ENCODE assay signal across 8 cellular contexts in the genomic region with DNA sequence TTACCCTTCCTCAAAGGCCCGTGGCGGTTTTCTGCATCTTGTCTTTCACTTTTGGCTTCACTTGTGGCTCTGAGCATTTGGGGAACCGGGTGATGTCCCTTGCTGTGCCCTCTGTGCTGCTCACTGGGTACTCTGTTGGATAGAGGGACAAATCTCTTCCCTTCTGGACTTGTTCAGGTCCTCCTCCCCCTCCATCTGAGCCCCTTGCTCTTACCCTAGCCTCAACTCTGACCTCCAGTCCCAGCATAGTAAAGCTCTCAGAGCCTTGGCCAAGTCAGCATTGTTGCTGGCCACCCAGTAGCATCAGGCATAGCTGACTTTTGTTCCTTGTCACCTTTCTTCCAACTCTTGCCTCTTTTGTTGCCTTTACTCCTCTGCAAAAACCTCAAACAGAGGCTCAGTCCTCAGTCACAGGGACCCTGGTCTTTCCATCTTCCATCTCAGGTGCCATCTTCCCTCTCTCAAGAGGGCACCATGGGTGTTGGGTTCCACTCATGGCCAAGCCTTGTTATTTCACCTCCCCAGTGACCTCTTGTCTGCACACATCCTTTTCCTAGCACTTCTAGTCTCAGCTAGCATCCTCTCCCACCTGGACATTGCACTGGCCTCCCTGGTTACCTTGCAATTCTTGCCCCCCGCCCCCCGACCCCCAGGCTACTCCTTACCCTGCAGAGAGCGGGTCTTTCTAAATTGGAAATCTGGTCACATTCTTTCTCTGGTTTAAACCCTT. TPM values are rescaled to one million over a fixed set of nuclear protein-coding genes. Genes with fewer than 3 reads are reported as not detected.
A peak's percentile ranks its signal among the peaks of the same experiment; 100 is the strongest.
DNase-seq lines count a peak whose midpoint lies in the region; ATAC-seq and TF ChIP-seq lines count a peak whose summit lies in the region.

No MANE protein-coding gene starts in this region.

- peak; percentile 51 for ATAC-seq in GM21717 (IDR thresholded peaks at IDR 0.05; ENCODE audit: unreplicated experiment)
- no peak for ATAC-seq in HG03457 (IDR thresholded peaks at IDR 0.05; ENCODE audit: unreplicated experiment)

- peak overlapping the region; percentile 97 to 99 (median 98) for H3K27ac ChIP-seq in spleen

- H3K4me3 ChIP-seq in GM12865 (ENCODE audit: low read depth, low read length) (peak overlapping the region; percentile 88), spleen (peak overlapping the region; percentile 72 to 98 (median 96))

- peak; percentile 93 for DNase-seq in GM12865 (ENCODE audit: low read depth)
- DNase-seq in NCI-H460 (ENCODE audit: extremely low read depth, low read depth): peak; percentile 40
- DNase-seq in activated naive CD4-positive, alpha-beta T cell treated with Interleukin-2 at 50 U/mL for 16 hours: peak; percentile 79
- peak; percentile 24 to 28 for DNase-seq in hippocampal formation (lab: John Stamatoyannopoulos, UW)
- peak; percentile 60 for DNase-seq in spleen
- DNase-seq in SHP77 treated with DMSO at 0.1 percent for 48 hours (lab: John Stamatoyannopoulos, UW): no peak

- peaks cover 11 to 69% (median 42%) of the 10 kb centered on the region in 6 donors for H3K4me1 ChIP-seq in spleen

- peaks cover 0 to 63% (median 28%) of the 10 kb centered on the region in 6 donors for H3K36me3 ChIP-seq in spleen

- no peaks in the 10 kb centered on the region for H3K27me3 ChIP-seq in spleen (replicated peaks in 1 of 7)

- TF ChIP-seq CTCF in GM12865 (IDR thresholded peaks at IDR 0.05; ENCODE audit: insufficient read depth, low read depth, low read length, missing control alignments) (no peak), spleen (IDR thresholded peaks at IDR 0.05 in 8 of 11, conservative IDR thresholded peaks at IDR 0.05 in 3 of 11) (no peak)

- intact Hi-C loops in spleen (cut with DNase I; ENCODE audit: low total_unique reads): loop anchor here (10.0 kb wide), 1 partner anchor 92 kb away; the partner anchor contains the start of genes CENPT, NUTF2 and THAP11

- no peak for TF ChIP-seq POLR2A in spleen (IDR thresholded peaks at IDR 0.05)

- H3K9me3 ChIP-seq in spleen: no peaks in the 10 kb centered on the region

- 46 to 50% (median 47%) methylated on average over 6 of the region's 6 CpGs for WGBS in spleen, 5 donors

RNA-seq across cellular contexts. Expression of gene PSMB10, which starts 0.4 kb away (rescaled TPM):
- total RNA-seq in NCI-H460 (2014; rRNA removed; shearing (Covaris generic)): 28.7 and 34.9 TPM in 2 replicates
- 62.4 and 91.5 TPM in 2 replicates for polyA plus RNA-seq in NCI-H460 (2014; cell fraction: nucleus; rRNA removed)
- 100 to 1,000 TPM in 6 of 7 donors, 10 to 100 TPM in 1; 80.3 to 152 (median 128) TPM for total RNA-seq in spleen
- polyA plus RNA-seq in spleen: 100 to 1,000 TPM; 207 to 236 (median 236) TPM

RNA-seq across cellular contexts. Expression of gene CTRL, which starts 5.4 kb away (rescaled TPM):
- 1.4 and 2.0 TPM in 2 replicates for total RNA-seq in NCI-H460 (2014; rRNA removed; shearing (Covaris generic))
- polyA plus RNA-seq in NCI-H460 (2014; cell fraction: nucleus; rRNA removed): 12.3 and 19.9 TPM in 2 replicates
- 1 to 10 TPM; 2.0 to 8.5 (median 4.6) TPM for total RNA-seq in spleen
- polyA plus RNA-seq in spleen: 10 to 100 TPM in 1 of 3 donors, 1 to 10 TPM in 2; 2.7 to 10.3 (median 4.8) TPM

RNA-seq across cellular contexts. Expression of gene LCAT, which starts 6.9 kb away (rescaled TPM):
- 4.6 and 8.4 TPM in 2 replicates for total RNA-seq in NCI-H460 (2014; rRNA removed; shearing (Covaris generic))
- 54.1 and 55.9 TPM in 2 replicates for polyA plus RNA-seq in NCI-H460 (2014; cell fraction: nucleus; rRNA removed)
- 10 to 100 TPM in 5 of 7 donors, 1 to 10 TPM in 2; 5.2 to 28.5 (median 13.7) TPM for total RNA-seq in spleen
- 10 to 100 TPM in 2 of 3 donors, 1 to 10 TPM in 1; 8.5 to 51.6 (median 40.2) TPM for polyA plus RNA-seq in spleen

RNA-seq across cellular contexts. Expression of gene SLC12A4, which starts 31.4 kb away (rescaled TPM):
- 35.8 and 37.2 TPM in 2 replicates for total RNA-seq in NCI-H460 (2014; rRNA removed; shearing (Covaris generic))
- 101 and 169 TPM in 2 replicates for polyA plus RNA-seq in NCI-H460 (2014; cell fraction: nucleus; rRNA removed)
- total RNA-seq in spleen: 10 to 100 TPM; 23.1 to 68.5 (median 38.6) TPM
- 10 to 100 TPM in 1 of 3 donors, 1 to 10 TPM in 2; 4.6 to 27.4 (median 8.9) TPM for polyA plus RNA-seq in spleen

RNA-seq across cellular contexts. Expression of gene DPEP3, which starts 43.3 kb away (rescaled TPM):
- total RNA-seq in NCI-H460 (2014; rRNA removed; shearing (Covaris generic)): not detected in 2 replicates
- not detected in 2 replicates for polyA plus RNA-seq in NCI-H460 (2014; cell fraction: nucleus; rRNA removed)
- 1 to 10 TPM in 4 of 7 donors, under 1 TPM in 3; 0.57 to 2.2 (median 1.4) TPM for total RNA-seq in spleen
- under 1 TPM; 0.26 to 0.49 (median 0.43) TPM for polyA plus RNA-seq in spleen
